Comparison of ENCODE assay signal across 16 cellular contexts in genomic region chr2:145049475-145049874, GRCh38.
DNase-seq lines count a peak whose midpoint lies in the region; TF ChIP-seq lines count a peak whose summit lies in the region.
"Had no signal": no experiment of that assay in that cellular context is flagged by ENCODE, and none has a peak within 500 bp of the region (broad histone marks: within the 10 kb centered on the region; RNA-seq: fewer than 3 reads in every experiment).

No MANE protein-coding gene starts in this region.

- H3K4me1 ChIP-seq in mesenchymal stem cell (ENCODE audit: control insufficient read depth, insufficient read depth, low read depth, low read length): no peaks in the 10 kb centered on the region
- H3K4me1 ChIP-seq in osteoblast (ENCODE audit: insufficient read depth, low read length): peaks cover 3% of the 10 kb centered on the region
- H3K4me1 ChIP-seq in uterus: no peaks in the 10 kb centered on the region
- H3K4me1 ChIP-seq: BLaER1, HAP-1 had no signal

- no peak for TF ChIP-seq CTCF in osteoblast (IDR thresholded peaks at IDR 0.05; ENCODE audit: extremely low read depth, low read depth, low read length)
- no peak for TF ChIP-seq CTCF in uterus (IDR thresholded peaks at IDR 0.05)

- no peak for TF ChIP-seq POLR2A in uterus (IDR thresholded peaks at IDR 0.05)

- WGBS in mesenchymal stem cell: 100% methylated on average over 1 of the region's 3 CpGs

- H2BK12ac ChIP-seq in mesenchymal stem cell (ENCODE audit: low read length in 2 of 2): no peak overlapping the region

- no peak overlapping the region for H3K4me3 Mint-ChIP-seq in activated CD4-positive, alpha-beta T cell treated with anti-CD3 and anti-CD28 coated beads, Interleukin-2, amount 10 ng/mL, durations not matched to agents 7 days and 5 days
- H3K4me3 Mint-ChIP-seq: CD8-positive, alpha-beta T cell had no signal

- H3K79me1 ChIP-seq in mesenchymal stem cell (replicated peaks; ENCODE audit: low read length, poor library complexity, severe bottlenecking): peaks cover 3% of the 10 kb centered on the region

- no peaks in the 10 kb centered on the region for H3K79me2 ChIP-seq in osteoblast (ENCODE audit: insufficient read depth, low read length)

- H3K4me3 ChIP-seq in mesenchymal stem cell (ENCODE audit: insufficient read depth in 1 of 2, low read depth in 1 of 2, low read length in 2 of 2) (no peak overlapping the region), osteoblast (ENCODE audit: insufficient read depth, low read length) (no peak overlapping the region), uterus (no peak overlapping the region)
- H3K4me3 ChIP-seq: A549, BLaER1, GM12878, GM23248, HAP-1 had no signal

- no peaks in the 10 kb centered on the region for H3K4me1 Mint-ChIP-seq in activated CD4-positive, alpha-beta T cell treated with anti-CD3 and anti-CD28 coated beads, Interleukin-2, amount 10 ng/mL, durations not matched to agents 7 days and 5 days

- H3K18ac ChIP-seq in mesenchymal stem cell (ENCODE audit: low read depth in 1 of 2, low read length in 2 of 2): peak overlapping the region in 1 of 2 experiments; percentile 45

- H3K27me3 Mint-ChIP-seq in activated CD4-positive, alpha-beta T cell treated with anti-CD3 and anti-CD28 coated beads, Interleukin-2, amount 10 ng/mL, durations not matched to agents 7 days and 5 days: no peaks in the 10 kb centered on the region

- H2BK5ac ChIP-seq in mesenchymal stem cell (ENCODE audit: low read depth, low read length, poor library complexity, severe bottlenecking): no peak overlapping the region

- H3K27me3 ChIP-seq in mesenchymal stem cell (ENCODE audit: control insufficient read depth in 1 of 2, insufficient read depth in 1 of 2, low read length in 2 of 2) (no peaks in the 10 kb centered on the region), osteoblast (ENCODE audit: insufficient read depth, low read length) (no peaks in the 10 kb centered on the region), uterus (no peaks in the 10 kb centered on the region)
- H3K27me3 ChIP-seq: BLaER1 had no signal

- H3K36me3 Mint-ChIP-seq in activated CD4-positive, alpha-beta T cell treated with anti-CD3 and anti-CD28 coated beads, Interleukin-2, amount 10 ng/mL, durations not matched to agents 7 days and 5 days (ENCODE audit: low read depth): no peaks in the 10 kb centered on the region
- H3K36me3 Mint-ChIP-seq: CD8-positive, alpha-beta T cell had no signal

- H3K23ac ChIP-seq in mesenchymal stem cell (ENCODE audit: low read length in 2 of 2): no peak overlapping the region

- no peaks in the 10 kb centered on the region for H3K9me3 Mint-ChIP-seq in activated CD4-positive, alpha-beta T cell treated with anti-CD3 and anti-CD28 coated beads, Interleukin-2, amount 10 ng/mL, durations not matched to agents 7 days and 5 days
- H3K9me3 Mint-ChIP-seq: CD8-positive, alpha-beta T cell had no signal

- no peak overlapping the region for H2AK5ac ChIP-seq in mesenchymal stem cell (ENCODE audit: low read length, severe bottlenecking)

- no peak for DNase-seq in activated CD4-positive, alpha-beta T cell treated with anti-CD3 and anti-CD28 coated beads, Interleukin-2, amount 10 ng/mL, durations not matched to agents 7 days and 5 days
- no peak for DNase-seq in activated CD4-positive, alpha-beta T cell treated with anti-CD3 and anti-CD28 coated beads for 1 hour
- DNase-seq in mesenchymal stem cell (no peak), osteoblast (ENCODE audit: insufficient read length, low spot score, missing footprints) (no peak), GDM1 (lab: John Stamatoyannopoulos, UW) (no peak), SKM-1 (lab: John Stamatoyannopoulos, UW; ENCODE audit: unreplicated experiment) (no peak), uterus (no peak)
- DNase-seq: Calu3; CD8-positive, alpha-beta T cell; DMS79 treated with DMSO at 0.1 percent for 48 hours; GM23248 had no signal

- H3K27ac ChIP-seq in mesenchymal stem cell (ENCODE audit: low read length, poor library complexity, severe bottlenecking) (no peak overlapping the region), osteoblast (ENCODE audit: low read depth, low read length) (no peak overlapping the region), uterus (no peak overlapping the region)
- H3K27ac ChIP-seq: 22Rv1, A549, BLaER1, GM23248 had no signal

- H3K4me2 ChIP-seq in mesenchymal stem cell (ENCODE audit: low read length, poor library complexity, severe bottlenecking): no peak overlapping the region
- H3K4me2 ChIP-seq in osteoblast (ENCODE audit: insufficient read depth, low read length): no peak overlapping the region
- H3K4me2 ChIP-seq: A549, BLaER1 had no signal

- peak overlapping the region; percentile 19 for H3K27ac Mint-ChIP-seq in activated CD4-positive, alpha-beta T cell treated with anti-CD3 and anti-CD28 coated beads, Interleukin-2, amount 10 ng/mL, durations not matched to agents 7 days and 5 days
- H3K27ac Mint-ChIP-seq: CD8-positive, alpha-beta T cell had no signal

- intact Hi-C loops in uterus (cut with DNase I; ENCODE audit: low total_unique reads): no loop called here

- H2AFZ ChIP-seq in mesenchymal stem cell (ENCODE audit: low read depth, low read length) (no peak overlapping the region), osteoblast (ENCODE audit: low read length) (peak overlapping the region; percentile 35)
- H2AFZ ChIP-seq: GM23248 had no signal

- H3K36me3 ChIP-seq in mesenchymal stem cell (ENCODE audit: control insufficient read depth in 1 of 2, insufficient read depth in 2 of 2, low read depth in 1 of 2, low read length in 2 of 2) (no peaks in the 10 kb centered on the region), osteoblast (ENCODE audit: insufficient read depth, low read length) (no peaks in the 10 kb centered on the region), uterus (no peaks in the 10 kb centered on the region)
- H3K36me3 ChIP-seq: BLaER1, HAP-1 had no signal

- H4K8ac ChIP-seq in mesenchymal stem cell (ENCODE audit: low read length): no peak overlapping the region

- POLR2A ChIA-PET in activated CD4-positive, alpha-beta T cell treated with anti-CD3 and anti-CD28 coated beads, Interleukin-2, amount 10 ng/mL, durations not matched to agents 7 days and 5 days (lab: Charles Lee): no interaction called here

- CTCF ChIA-PET in activated CD4-positive, alpha-beta T cell treated with anti-CD3 and anti-CD28 coated beads, Interleukin-2, amount 10 ng/mL, durations not matched to agents 7 days and 5 days (lab: Charles Lee): no interaction called here

- H3K9me3 ChIP-seq in mesenchymal stem cell (ENCODE audit: control insufficient read depth, low read length) (no peaks in the 10 kb centered on the region), osteoblast (ENCODE audit: low read depth, low read length) (no peaks in the 10 kb centered on the region), uterus (no peaks in the 10 kb centered on the region)
- H3K9me3 ChIP-seq: A549, BLaER1, HAP-1 had no signal

- no peak overlapping the region for H3K9ac ChIP-seq in mesenchymal stem cell (ENCODE audit: low read length)
- H3K9ac ChIP-seq: BLaER1, GM23248 had no signal

- H3K4ac ChIP-seq in mesenchymal stem cell (ENCODE audit: low read depth in 1 of 2, low read length in 2 of 2): no peak overlapping the region

- H4K20me1 ChIP-seq in osteoblast (ENCODE audit: insufficient read depth, low read length): no peaks in the 10 kb centered on the region
- H4K20me1 ChIP-seq: BLaER1 had no signal

- no peak overlapping the region for H2BK15ac ChIP-seq in mesenchymal stem cell (ENCODE audit: low read depth, poor library complexity, severe bottlenecking)

- peak overlapping the region; percentile 68 for H4K91ac ChIP-seq in mesenchymal stem cell (ENCODE audit: low read length)

- H2BK120ac ChIP-seq in mesenchymal stem cell (ENCODE audit: low read depth, low read length): no peak overlapping the region

- no peak overlapping the region for H3K14ac ChIP-seq in mesenchymal stem cell (ENCODE audit: low read length in 2 of 2)
